Comparison of ENCODE assay signal across 20 cellular contexts in the genomic region with DNA sequence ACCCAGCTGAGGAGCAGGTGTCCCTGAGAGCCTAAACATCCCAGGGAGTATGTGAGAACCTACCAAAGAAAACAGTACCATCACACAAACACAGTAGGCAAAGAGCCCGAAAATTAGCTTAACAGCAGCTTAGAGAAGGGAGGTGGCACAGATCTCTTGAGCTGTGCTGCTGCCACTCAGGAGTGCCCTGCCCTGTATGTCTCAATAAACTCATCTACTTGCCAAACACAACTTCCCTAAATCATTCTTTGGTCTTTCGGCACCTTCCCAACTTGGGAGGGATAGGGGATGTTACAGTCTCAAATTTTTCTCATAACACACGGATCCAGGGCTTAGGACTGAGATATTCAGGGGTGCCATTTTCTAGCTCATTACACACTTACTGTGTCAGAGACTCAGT. TPM values are rescaled to one million over a fixed set of nuclear protein-coding genes. Genes with fewer than 3 reads are reported as not detected.
"Had no signal": no experiment of that assay in that cellular context is flagged by ENCODE, and none has a peak within 500 bp of the region (broad histone marks: within the 10 kb centered on the region; RNA-seq: fewer than 3 reads in every experiment).

No MANE protein-coding gene starts in this region.

- H3K4me3 Mint-ChIP-seq: activated naive CD8-positive, alpha-beta T cell; activated T-cell treated with anti-CD3 and anti-CD28 coated beads, Interleukin-2, amount 50 U/mL, for 4 hours; naive thymus-derived CD8-positive, alpha-beta T cell had no signal

- H3K36me3 ChIP-seq: adrenal gland, ascending aorta, brain microvascular endothelial cell, right atrium auricular region, thyroid gland had no signal

- H3K4me1 Mint-ChIP-seq: naive thymus-derived CD8-positive, alpha-beta T cell had no signal

- H3K27ac Mint-ChIP-seq: activated naive CD8-positive, alpha-beta T cell; activated T-helper 2 cell treated with anti-CD3 and anti-CD28 coated beads, Interferon-gamma antibody, Interleukin-2, Interleukin-4, amounts not matched to agents 10 μg/mL and 5 μg/mL and 100 μg/mL, durations not matched to agents 14 hours and 24 hours and 36 hours; naive thymus-derived CD8-positive, alpha-beta T cell had no signal

- H3K27me3 ChIP-seq: adrenal gland, ascending aorta, brain microvascular endothelial cell, right atrium auricular region, thyroid gland had no signal

- DNase-seq: activated CD4-positive, alpha-beta T cell treated with anti-CD3 and anti-CD28 coated beads, Interleukin-2, amount 50 U/mL, for 4 hours; activated CD8-positive, alpha-beta memory T cell treated with anti-CD3 and anti-CD28 coated beads, Interleukin-2, amount 50 U/mL, for 48 hours; activated naive CD4-positive, alpha-beta T cell; activated T-cell treated with anti-CD3 and anti-CD28 coated beads, Interleukin-2, amount 50 U/mL, for 4 hours; adrenal gland; brain microvascular endothelial cell; central memory CD4-positive, alpha-beta T cell; effector memory CD4-positive, alpha-beta T cell; foreskin melanocyte; kidney; naive thymus-derived CD8-positive, alpha-beta T cell; psoas muscle; stimulated activated CD4-positive, alpha-beta T cell treated with anti-CD3 and anti-CD28 coated beads, Interleukin-4, amount 100 ng/mL, for 24 hours; stimulated activated naive CD4-positive, alpha-beta T cell treated with Interleukin-2 at 50 U/mL for 16 hours; substantia nigra; thyroid gland had no signal

- H3K4me1 ChIP-seq: adrenal gland, ascending aorta, right atrium auricular region, thyroid gland had no signal

- ATAC-seq: activated T-cell treated with anti-CD3 and anti-CD28 coated beads, Interleukin-2, amount 50 U/mL, for 4 hours; naive thymus-derived CD8-positive, alpha-beta T cell; psoas muscle had no signal

- H3K9me3 ChIP-seq: adrenal gland, ascending aorta, psoas muscle, right atrium auricular region, thyroid gland had no signal

- H3K4me3 ChIP-seq: adrenal gland, ascending aorta, psoas muscle, right atrium auricular region, thyroid gland had no signal

- H3K27ac ChIP-seq: adrenal gland, ascending aorta, brain microvascular endothelial cell, psoas muscle, right atrium auricular region, thyroid gland had no signal

- H3K27me3 Mint-ChIP-seq: activated naive CD8-positive, alpha-beta T cell; naive thymus-derived CD8-positive, alpha-beta T cell had no signal

RNA-seq across cellular contexts. Expression of a gene that starts 45.3 kb away (rescaled TPM):
- total RNA-seq: ascending aorta had no signal
